ENCODE assay signal across 8 cellular contexts in genomic region chr6:150866147-150867073, GRCh38. TPM values are rescaled to one million over a fixed set of nuclear protein-coding genes. Genes with fewer than 3 reads are reported as not detected.
DNase-seq lines count a peak whose midpoint lies in the region; ATAC-seq and TF ChIP-seq lines count a peak whose summit lies in the region.

No MANE protein-coding gene starts in this region.

- H4K20me1 ChIP-seq in DOHH2 (ENCODE audit: control insufficient read depth, insufficient read depth, low read depth, low read length) = peaks cover 11% of the 10 kb centered on the region; the same call in 1 of the 2 replicates

- H3K27me3 ChIP-seq in DOHH2 (ENCODE audit: control insufficient read depth, low read length) (no peaks in the 10 kb centered on the region), SJCRH30 (no peaks in the 10 kb centered on the region), neutrophil (peaks cover 29% of the 10 kb centered on the region)

- ATAC-seq in GM21717 (IDR thresholded peaks at IDR 0.05; ENCODE audit: unreplicated experiment) = peak; percentile 83

- H3K9me3 ChIP-seq in DOHH2 (ENCODE audit: control insufficient read depth, insufficient read depth, low read length) (no peaks in the 10 kb centered on the region), SJCRH30 (replicated peaks) (no peaks in the 10 kb centered on the region), neutrophil (no peaks in the 10 kb centered on the region)

- H3K4me1 ChIP-seq in DOHH2 (ENCODE audit: control insufficient read depth, low read length) (peaks cover 22% of the 10 kb centered on the region), SJCRH30 (peaks cover 7% of the 10 kb centered on the region; the same call in 1 of the 2 replicates), neutrophil (ENCODE audit: control insufficient read depth in 1 of 2, insufficient read depth in 1 of 2, low read depth in 1 of 2, low read length in 1 of 2) (peaks cover 16 to 24% of the 10 kb centered on the region in 2 experiments)

- no peak for TF ChIP-seq CTCF in DOHH2 (IDR thresholded peaks at IDR 0.05; ENCODE audit: low read depth, low read length, poor library complexity, severe bottlenecking)
- no peak for TF ChIP-seq CTCF in neutrophil (IDR thresholded peaks at IDR 0.05)

- no peaks in the 10 kb centered on the region for H3K9me2 ChIP-seq in DOHH2 (replicated peaks; ENCODE audit: control insufficient read depth, low read length)

- in situ Hi-C loops in KBM-7 (cut with MboI; ENCODE audit: low pct_unique_long_range_greater_than_20kb, low sequenced_read_pairs) = no loop called here

- H3F3A ChIP-seq in DOHH2 (ENCODE audit: control insufficient read depth, insufficient read depth) = 0 out of 2 replicates have a peak, but pooled peaks cover 3% of the 10 kb centered on the region

- H3K4me3 ChIP-seq in DOHH2 (ENCODE audit: low read length) = peak overlapping the region; percentile 76
- H3K4me3 ChIP-seq in SJCRH30 = peak overlapping the region; percentile 91
- peak overlapping the region; percentile 60 to 68 for H3K4me3 ChIP-seq in neutrophil (ENCODE audit: low read depth in 1 of 2, low read length in 1 of 2)

- H3K36me3 ChIP-seq in DOHH2 (ENCODE audit: control insufficient read depth, low read length) = peaks cover 22% of the 10 kb centered on the region
- peaks cover 6% of the 10 kb centered on the region; the same call in 1 of the 2 replicates for H3K36me3 ChIP-seq in SJCRH30
- no peaks in the 10 kb centered on the region for H3K36me3 ChIP-seq in neutrophil

- H3K4me2 ChIP-seq in DOHH2 (ENCODE audit: low read length) = peak overlapping the region; percentile 80

- peak overlapping the region; percentile 63 for H3K27ac ChIP-seq in DOHH2 (ENCODE audit: low read depth, low read length)
- H3K27ac ChIP-seq in SJCRH30 = peak overlapping the region; percentile 82
- no peak overlapping the region for H3K27ac ChIP-seq in neutrophil
- peak overlapping the region; percentile 64 for H3K27ac ChIP-seq in substantia nigra (ENCODE audit: low read depth, low read length, poor library complexity, severe bottlenecking)

- DNase-seq in KBM-7 (peak; percentile 82), SJCRH30 (peak; percentile 95), foreskin melanocyte (peak; percentile 85), substantia nigra (lab: John Stamatoyannopoulos, UW) (peak in 45 of 49 donors; percentile 10 to 87 (median 51))
- DNase-seq in activated naive CD4-positive, alpha-beta T cell (lab: John Stamatoyannopoulos, UW) = peak; percentile 37 to 72 (median 54)

- peaks cover 55% of the 10 kb centered on the region for H3K79me2 ChIP-seq in DOHH2 (ENCODE audit: control insufficient read depth, low read length)

RNA-seq across cellular contexts. Expression of gene MTHFD1L, which starts 0.9 kb away (rescaled TPM):
- total RNA-seq in SJCRH30 (2014; rRNA removed; shearing (Covaris generic)) = 44.7 and 51.3 TPM in 2 replicates
